8 cellular contexts compared by ENCODE assay signal in genomic region chr7:73842248-73842895, GRCh38. TPM values are rescaled to one million over a fixed set of nuclear protein-coding genes. Genes with fewer than 3 reads are reported as not detected.
DNase-seq lines count a peak whose midpoint lies in the region; ATAC-seq and TF ChIP-seq lines count a peak whose summit lies in the region.

Gene METTL27, minus strand, starts transcription at chr7:73842516. Its CDS starts 376 bp downstream, at chr7:73842140.

- H3K27me3 ChIP-seq in ACC112 (ENCODE audit: insufficient read depth, low read length) = no peaks in the 10 kb centered on the region
- H3K27me3 ChIP-seq in breast epithelium = no peaks in the 10 kb centered on the region
- H3K27me3 ChIP-seq in smooth muscle cell (ENCODE audit: low read depth) = no peaks in the 10 kb centered on the region

- H3K4me1 Mint-ChIP-seq in immature natural killer cell = peaks cover 6 to 8% of the 10 kb centered on the region in 2 donors

- no peaks in the 10 kb centered on the region for H3K36me3 ChIP-seq in ACC112 (ENCODE audit: insufficient read depth, low read length)
- no peaks in the 10 kb centered on the region for H3K36me3 ChIP-seq in breast epithelium
- no peaks in the 10 kb centered on the region for H3K36me3 ChIP-seq in smooth muscle cell (ENCODE audit: low read depth)

- DNase-seq in NCI-H2171 (lab: John Stamatoyannopoulos, UW) (peak; percentile 91), breast epithelium (ENCODE audit: low spot score in 2 of 2) (peak; percentile 94 to 95), immature natural killer cell (peak; percentile 83 to 89 (median 87)), smooth muscle cell (lab: John Stamatoyannopoulos, UW; ENCODE audit: unreplicated experiment) (peak; percentile 74)

- peak within 1 kb of the TSS; percentile 89 for H3K4me3 ChIP-seq in ACC112 (ENCODE audit: low read depth, low read length)
- H3K4me3 ChIP-seq in breast epithelium = peak within 1 kb of the TSS; percentile 59 to 89 (median 69)
- peak within 1 kb of the TSS; percentile 58 for H3K4me3 ChIP-seq in smooth muscle cell

- H3K27ac Mint-ChIP-seq in immature natural killer cell = peak within 1 kb of the TSS in 5 of 6 donors; percentile 49 to 88 (median 53)

- peaks cover 16% of the 10 kb centered on the region for H3F3A ChIP-seq in smooth muscle cell (ENCODE audit: low read depth)

- H3K79me2 ChIP-seq in ACC112 (ENCODE audit: control insufficient read depth, insufficient read depth, low read length, unreplicated experiment) (no peaks in the 10 kb centered on the region), smooth muscle cell (ENCODE audit: low read depth) (no peaks in the 10 kb centered on the region)

- ATAC-seq in GM18868 (IDR thresholded peaks at IDR 0.05; ENCODE audit: unreplicated experiment) (peak; percentile 97), HG03103 (IDR thresholded peaks at IDR 0.05; ENCODE audit: low read depth, unreplicated experiment) (peak; percentile 92)

- peaks cover 0 to 5% (median 3%) of the 10 kb centered on the region in 3 donors for H3K27me3 Mint-ChIP-seq in immature natural killer cell (ENCODE audit: low read depth in 3 of 3)

- peak within 1 kb of the TSS; percentile 85 to 89 (median 88) for H3K4me3 Mint-ChIP-seq in immature natural killer cell

- H3K27ac ChIP-seq in ACC112 (ENCODE audit: low read depth, low read length) = no peak within 1 kb of the TSS
- H3K27ac ChIP-seq in VCaP = peak within 1 kb of the TSS; percentile 80; the same call in 1 of the 2 replicates
- peak within 1 kb of the TSS; percentile 94 for H3K27ac ChIP-seq in breast epithelium
- no peak within 1 kb of the TSS for H3K27ac ChIP-seq in smooth muscle cell (ENCODE audit: low read depth)

- no peak for TF ChIP-seq CTCF in VCaP (conservative IDR thresholded peaks at IDR 0.05)
- no peak for TF ChIP-seq CTCF in breast epithelium (IDR thresholded peaks at IDR 0.05)
- TF ChIP-seq CTCF in smooth muscle cell (IDR thresholded peaks at IDR 0.05; ENCODE audit: borderline replicate concordance, insufficient read depth, poor library complexity, severe bottlenecking) = no peak

- H3K36me3 Mint-ChIP-seq in immature natural killer cell = no peaks in the 10 kb centered on the region

- H3K4me1 ChIP-seq in ACC112 (ENCODE audit: control insufficient read depth, insufficient read depth, low read length, unreplicated experiment) (no peaks in the 10 kb centered on the region), breast epithelium (no peaks in the 10 kb centered on the region), smooth muscle cell (ENCODE audit: low read depth) (peaks cover 4% of the 10 kb centered on the region)

- intact Hi-C loops in breast epithelium (cut with DNase I; ENCODE audit: low total_unique reads) = loop anchor here (10.0 kb wide), 1 partner anchor 238 kb away; no protein-coding TSS in a partner anchor

- under 1% methylated on average over 26 of the region's 35 CpGs for WGBS in smooth muscle cell (ENCODE audit: low lambda C conversion rate)

- peak; percentile 69 for TF ChIP-seq POLR2A in breast epithelium (IDR thresholded peaks at IDR 0.05)

- no peaks in the 10 kb centered on the region for H4K20me1 ChIP-seq in smooth muscle cell (ENCODE audit: low read depth)

- H3K4me2 ChIP-seq in smooth muscle cell = peak within 1 kb of the TSS; percentile 99

- no peaks in the 10 kb centered on the region for H3K9me3 Mint-ChIP-seq in immature natural killer cell

- H3K9me3 ChIP-seq in breast epithelium = no peaks in the 10 kb centered on the region
- no peaks in the 10 kb centered on the region for H3K9me3 ChIP-seq in smooth muscle cell (replicated peaks; ENCODE audit: low read depth)

- H2AFZ ChIP-seq in ACC112 (ENCODE audit: low read length, unreplicated experiment) (peak within 1 kb of the TSS; percentile 91), smooth muscle cell (ENCODE audit: low read depth) (peak within 1 kb of the TSS; percentile 94)

- peak within 1 kb of the TSS; percentile 72 for H3K9ac ChIP-seq in smooth muscle cell (ENCODE audit: low read depth)

RNA-seq across cellular contexts. Expression of gene METTL27, which starts in this region (rescaled TPM):
- total RNA-seq in breast epithelium (10 to 100 TPM in 1 of 3 donors, 1 to 10 TPM in 2; 1.6 to 10.6 (median 7.0) TPM), smooth muscle cell (0.22 and 0.54 TPM in 2 replicates)
- polyA plus RNA-seq in immature natural killer cell (under 1 TPM in 1 of 3 donors, not detected in 2; 0.46 TPM), smooth muscle cell (4.1 and 4.5 TPM in 2 replicates)

Comparison
In these comparisons a context has a peak if more than half of its experiments do, and no peak if none do; other contexts are left out.
1. Peak in DNase-seq in immature natural killer cell; RNA of the gene not detected or under 1 TPM.
2. H3K27ac ChIP-seq: peak in VCaP (single experiment) and breast epithelium (2 of 2); none in ACC112 (single experiment) and smooth muscle cell (single experiment).
3. Peak in every context shown above with its lines, with median percentiles within 50 percentile points of each other: H3K4me3 ChIP-seq and DNase-seq.